21 cellular contexts compared by ENCODE assay signal in the genomic region with DNA sequence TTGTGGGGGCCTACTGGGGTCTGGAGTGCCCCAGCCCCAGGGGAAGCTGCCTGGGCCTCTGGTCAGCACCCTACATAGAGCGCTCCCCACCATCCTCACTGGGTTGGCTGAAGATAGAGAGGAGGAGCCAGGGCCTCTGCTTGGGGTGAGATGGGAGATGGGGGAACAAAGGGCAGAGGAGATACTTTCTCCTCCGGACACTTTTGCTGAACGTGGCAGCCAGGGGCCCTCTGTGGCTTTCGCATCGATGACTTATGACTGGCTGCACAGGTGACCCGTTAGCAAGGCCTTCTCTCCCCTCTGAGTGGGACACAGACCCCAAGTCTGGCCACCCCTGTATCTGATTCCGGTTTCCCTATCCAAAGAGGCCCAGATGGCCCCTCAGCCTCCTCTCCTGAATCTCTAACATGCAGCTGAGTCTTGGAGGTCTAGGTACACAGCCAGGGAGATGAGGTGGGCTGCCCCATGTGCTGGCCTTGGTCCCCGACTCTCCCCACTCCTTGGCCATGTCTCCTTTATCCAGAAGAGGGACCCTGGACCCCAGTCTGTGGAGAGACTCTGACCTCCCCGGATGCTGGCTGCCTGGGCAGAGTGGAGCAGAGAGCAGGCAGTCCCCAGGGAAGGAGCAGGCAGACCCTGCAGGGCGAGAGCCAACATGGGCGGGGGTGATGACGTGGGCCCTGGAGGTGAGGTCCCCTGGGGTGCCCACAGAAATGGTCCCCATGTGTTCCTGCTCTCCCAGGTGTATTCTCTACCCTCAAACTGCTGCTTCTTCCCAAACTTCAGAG. TPM values are rescaled to one million over a fixed set of nuclear protein-coding genes. Genes with fewer than 3 reads are reported as not detected.
DNase-seq lines count a peak whose midpoint lies in the region; ATAC-seq and TF ChIP-seq lines count a peak whose summit lies in the region.
"Had no signal": no experiment of that assay in that cellular context is flagged by ENCODE, and none has a peak within 500 bp of the region (broad histone marks: within the 10 kb centered on the region; RNA-seq: fewer than 3 reads in every experiment).

No MANE protein-coding gene starts in this region.

- no peak for DNase-seq in GM23338 (ENCODE audit: low spot score)
- DNase-seq in iPS-NIHi11 (ENCODE audit: low spot score) = peak; percentile 25
- peak; percentile 66 for DNase-seq in spleen
- no peak for DNase-seq in cerebellar nuclear complex (lab: John Stamatoyannopoulos, UW)
- DNase-seq in SW 1271 (lab: John Stamatoyannopoulos, UW) = no peak
- no peak for DNase-seq in putamen (ENCODE audit: low spot score)
- DNase-seq: CD8-positive, alpha-beta T cell; DND-41; GOT3; Kasumi-1; NCI-H1694; NCI-H2081; NCI-H446; NCI-H526; PC-9; RPMI8226; SHP77 treated with DMSO at 0.1 percent for 48 hours; T-cell had no signal

- intact Hi-C loops in spleen (cut with DNase I; ENCODE audit: low total_unique reads) = no loop called here

- no peaks in the 10 kb centered on the region for H3K36me3 ChIP-seq in BLaER1
- H3K36me3 ChIP-seq in GM23338 (ENCODE audit: insufficient read depth) = no peaks in the 10 kb centered on the region
- H3K36me3 ChIP-seq in spleen = no peaks in the 10 kb centered on the region

- H3K4me3 ChIP-seq in BLaER1 (no peak overlapping the region), GM23338 (no peak overlapping the region), spleen (no peak overlapping the region)
- H3K4me3 ChIP-seq: GM12878, PC-9, SK-N-MC had no signal

- H3K27ac Mint-ChIP-seq in GM23338 = no peak overlapping the region
- H3K27ac Mint-ChIP-seq: CD8-positive, alpha-beta T cell; T-cell had no signal

- H3K9me3 ChIP-seq in BLaER1 (peaks cover 14% of the 10 kb centered on the region), spleen (peaks cover 0 to 13% (median 0%) of the 10 kb centered on the region in 8 donors)

- H3K27ac ChIP-seq in BLaER1 (no peak overlapping the region), GM23338 (ENCODE audit: low read depth) (no peak overlapping the region), spleen (no peak overlapping the region)
- H3K27ac ChIP-seq: PC-9, SK-N-MC had no signal

- no peak overlapping the region for H3K9ac ChIP-seq in BLaER1

- H2AFZ ChIP-seq in GM23338 = no peak overlapping the region
- H2AFZ ChIP-seq: PC-9 had no signal

- peak overlapping the region; percentile 37 for H3K4me2 ChIP-seq in BLaER1
- H3K4me2 ChIP-seq in GM23338 = no peak overlapping the region
- H3K4me2 ChIP-seq: PC-9 had no signal

- WGBS in spleen, 5 donors = 69 to 76% (median 72%) methylated on average over 10 to 12 of the region's 12 CpGs

- peak; percentile 5; the same call in 2 of the 3 replicates for ATAC-seq in GM23338
- ATAC-seq: CD8-positive, alpha-beta T cell; GM12878; T-cell had no signal

- no peaks in the 10 kb centered on the region for H3K9me2 ChIP-seq in GM23338 (ENCODE audit: insufficient read depth)

- H3K4me3 Mint-ChIP-seq in GM23338 = no peak overlapping the region
- H3K4me3 Mint-ChIP-seq: CD8-positive, alpha-beta T cell; T-cell had no signal

- H4K20me1 ChIP-seq in BLaER1 (no peaks in the 10 kb centered on the region), GM23338 (replicated peaks; ENCODE audit: insufficient read depth) (no peaks in the 10 kb centered on the region)

- no peaks in the 10 kb centered on the region; the same call in 2 of the 3 replicates for H3K9me3 Mint-ChIP-seq in GM23338
- H3K9me3 Mint-ChIP-seq: CD8-positive, alpha-beta T cell; T-cell had no signal

- no peaks in the 10 kb centered on the region for H3F3A ChIP-seq in GM23338 (replicated peaks; ENCODE audit: low read depth)

- peaks cover 29% of the 10 kb centered on the region for H3K27me3 Mint-ChIP-seq in GM23338 (ENCODE audit: insufficient read depth, low read depth, poor library complexity)

- peaks cover 36% of the 10 kb centered on the region for H3K4me1 Mint-ChIP-seq in GM23338
- H3K4me1 Mint-ChIP-seq: T-cell had no signal

- H3K36me3 Mint-ChIP-seq in GM23338 (ENCODE audit: low read depth) = no peaks in the 10 kb centered on the region
- H3K36me3 Mint-ChIP-seq: CD8-positive, alpha-beta T cell; T-cell had no signal

- 0 out of 4 replicates have a peak, but pooled peaks of 1 of the 2 experiments have one; percentile 20 for TF ChIP-seq CTCF in GM23338 (conservative IDR thresholded peaks at IDR 0.05; ENCODE audit: low read depth in 2 of 2)
- TF ChIP-seq CTCF in spleen (IDR thresholded peaks at IDR 0.05 in 8 of 11, conservative IDR thresholded peaks at IDR 0.05 in 3 of 11) = no peak

- H3K27me3 ChIP-seq in BLaER1 (no peaks in the 10 kb centered on the region), GM23338 (ENCODE audit: insufficient read depth) (peaks cover 6% of the 10 kb centered on the region; the same call in 1 of the 2 replicates), spleen (replicated peaks in 1 of 7) (peaks cover 0 to 45% (median 0%) of the 10 kb centered on the region in 7 donors)

- H3K4me1 ChIP-seq in BLaER1 = peaks cover 14% of the 10 kb centered on the region
- peaks cover 14% of the 10 kb centered on the region for H3K4me1 ChIP-seq in GM23338 (ENCODE audit: insufficient read depth)
- no peaks in the 10 kb centered on the region for H3K4me1 ChIP-seq in spleen

- H3K79me2 ChIP-seq in GM23338 (replicated peaks; ENCODE audit: insufficient read depth) = no peaks in the 10 kb centered on the region

- no peak for TF ChIP-seq POLR2A in spleen (IDR thresholded peaks at IDR 0.05)

TF ChIP-seq in GM23338, 12 proteins besides CTCF, POLR2A, EP300 and RAD21 (continues in another document):
- TF ChIP-seq CREB1 (CRISPR knock-in tag; IDR thresholded peaks at IDR 0.05; ENCODE audit: low read depth) (no peak), EZH2phosphoT487 (IDR thresholded peaks at IDR 0.05; ENCODE audit: unreplicated experiment) (no peak), EZH2 (IDR thresholded peaks at IDR 0.05; ENCODE audit: low read depth, unreplicated experiment) (no peak), JUNB (IDR thresholded peaks at IDR 0.05; ENCODE audit: unreplicated experiment) (no peak), STAT1 (IDR thresholded peaks at IDR 0.05; ENCODE audit: unreplicated experiment) (no peak)
- TF ChIP-seq, protein P1, sequence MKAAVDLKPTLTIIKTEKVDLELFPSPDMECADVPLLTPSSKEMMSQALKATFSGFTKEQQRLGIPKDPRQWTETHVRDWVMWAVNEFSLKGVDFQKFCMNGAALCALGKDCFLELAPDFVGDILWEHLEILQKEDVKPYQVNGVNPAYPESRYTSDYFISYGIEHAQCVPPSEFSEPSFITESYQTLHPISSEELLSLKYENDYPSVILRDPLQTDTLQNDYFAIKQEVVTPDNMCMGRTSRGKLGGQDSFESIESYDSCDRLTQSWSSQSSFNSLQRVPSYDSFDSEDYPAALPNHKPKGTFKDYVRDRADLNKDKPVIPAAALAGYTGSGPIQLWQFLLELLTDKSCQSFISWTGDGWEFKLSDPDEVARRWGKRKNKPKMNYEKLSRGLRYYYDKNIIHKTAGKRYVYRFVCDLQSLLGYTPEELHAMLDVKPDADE (IDR thresholded peaks at IDR 0.05) = no peak

RNA-seq across cellular contexts. Expression of a gene that starts 59.3 kb away (rescaled TPM):
- 48.4 and 56.3 TPM in 2 replicates for total RNA-seq in GM23338 (2014; rRNA removed; shearing (Covaris generic))
- 18.7 and 19.9 TPM in 2 replicates for polyA plus RNA-seq in GM23338 (2016; fragmentation: Nextera tagmentation; extraction: Ambion mirVana)
- total RNA-seq in spleen = 10 to 100 TPM in 1 of 7 donors, 1 to 10 TPM in 6; 4.6 to 16.2 (median 7.7) TPM
- 1 to 10 TPM in 2 of 3 donors, under 1 TPM in 1; 0.67 to 2.3 (median 1.1) TPM for polyA plus RNA-seq in spleen

Comparison
In these comparisons a context has a peak if more than half of its experiments do, and no peak if none do; other contexts are left out.
1. DNase-seq: peak in iPS-NIHi11 (single experiment) and spleen (single experiment); none in GM23338 (single experiment), cerebellar nuclear complex (0 of 2), SW 1271 (0 of 2) and putamen (single experiment).